ENCODE assay signal across 8 cellular contexts in the genomic region with DNA sequence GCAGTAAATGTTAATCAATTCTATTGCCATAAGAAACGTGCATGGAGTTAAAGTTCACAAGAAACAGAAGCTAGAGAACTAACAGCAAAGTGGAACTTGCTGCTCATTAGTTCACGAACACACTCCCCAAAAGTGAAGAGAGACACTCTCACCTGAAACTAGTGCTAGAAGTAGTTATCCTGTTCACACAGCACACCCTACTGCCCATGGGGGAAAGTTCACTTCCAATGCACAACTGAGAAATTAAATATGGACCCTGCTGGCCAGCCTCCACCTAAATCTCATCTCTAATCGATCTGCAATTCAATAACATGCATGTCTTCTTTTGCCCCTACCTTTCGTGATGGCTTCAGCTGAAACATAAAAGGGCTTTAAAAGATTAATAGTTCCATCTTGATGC. TPM values are rescaled to one million over a fixed set of nuclear protein-coding genes. Genes with fewer than 3 reads are reported as not detected.
DNase-seq lines count a peak whose midpoint lies in the region; ATAC-seq and TF ChIP-seq lines count a peak whose summit lies in the region.

No MANE protein-coding gene starts in this region.

- H3K27me3 Mint-ChIP-seq in activated CD8-positive, alpha-beta T cell treated with anti-CD3 and anti-CD28 coated beads for 36 hours, result peaks cover 2% of the 10 kb centered on the region

- intact Hi-C loops in activated CD8-positive, alpha-beta T cell treated with anti-CD3 and anti-CD28 coated beads for 36 hours (cut with micrococcal nuclease), result loop anchor here (5.0 to 10.0 kb wide), 3 partner anchors 98 to 300 kb away; a partner anchor contains a TSS
- intact Hi-C loops in left ventricle myocardium superior (cut with micrococcal nuclease), result no loop called here

- peak; percentile 12 for DNase-seq in G401 (ENCODE audit: low spot score)
- peak in 1 of 2 experiments; percentile 26 for DNase-seq in HL-60 (ENCODE audit: low read depth in 1 of 2, low spot score in 1 of 2)
- peak; percentile 54 for DNase-seq in activated CD8-positive, alpha-beta T cell treated with anti-CD3 and anti-CD28 coated beads for 36 hours
- DNase-seq in left ventricle myocardium superior, result no peak
- no peak for DNase-seq in stimulated activated effector memory CD8-positive, alpha-beta T cell treated with anti-CD3 and anti-CD28 coated beads, Interleukin-12 subunit alpha, Interleukin-12 subunit beta, amount 100 ng/mL, for 72 hours (ENCODE audit: low spot score in 2 of 2)
- no peak for DNase-seq in GM19238 (ENCODE audit: insufficient read length, low spot score)
- no peak for DNase-seq in activated CD4-positive, CD25-positive, alpha-beta regulatory T cell (lab: John Stamatoyannopoulos, UW)

- H3K27me3 ChIP-seq in HL-60 (ENCODE audit: insufficient read depth, poor library complexity, severe bottlenecking), result no peaks in the 10 kb centered on the region

- no peak overlapping the region for H3K4me3 Mint-ChIP-seq in activated CD8-positive, alpha-beta T cell treated with anti-CD3 and anti-CD28 coated beads for 36 hours
- no peak overlapping the region for H3K4me3 Mint-ChIP-seq in stimulated activated effector memory CD8-positive, alpha-beta T cell treated with anti-CD3 and anti-CD28 coated beads, Interleukin-12 subunit alpha, Interleukin-12 subunit beta, amount 100 ng/mL, for 72 hours

- in situ Hi-C loops in G401 (cut with HindIII; ENCODE audit: low sequenced_read_pairs), result no loop called here

- H3K9me3 Mint-ChIP-seq in activated CD8-positive, alpha-beta T cell treated with anti-CD3 and anti-CD28 coated beads for 36 hours, result no peaks in the 10 kb centered on the region
- no peaks in the 10 kb centered on the region for H3K9me3 Mint-ChIP-seq in stimulated activated effector memory CD8-positive, alpha-beta T cell treated with anti-CD3 and anti-CD28 coated beads, Interleukin-12 subunit alpha, Interleukin-12 subunit beta, amount 100 ng/mL, for 72 hours

- H3K4me1 Mint-ChIP-seq in activated CD8-positive, alpha-beta T cell treated with anti-CD3 and anti-CD28 coated beads for 36 hours (ENCODE audit: low read depth), result peaks cover 2% of the 10 kb centered on the region
- no peaks in the 10 kb centered on the region for H3K4me1 Mint-ChIP-seq in stimulated activated effector memory CD8-positive, alpha-beta T cell treated with anti-CD3 and anti-CD28 coated beads, Interleukin-12 subunit alpha, Interleukin-12 subunit beta, amount 100 ng/mL, for 72 hours

- no peak overlapping the region for H3K4me3 ChIP-seq in HL-60 (replicated peaks; ENCODE audit: insufficient read depth, low read length)

- TF ChIP-seq CTCF in HL-60 (IDR thresholded peaks at IDR 0.05; ENCODE audit: insufficient read depth, low read length), result peak; percentile 17
- peak; percentile 24 for TF ChIP-seq CTCF in activated CD8-positive, alpha-beta T cell treated with anti-CD3 and anti-CD28 coated beads for 36 hours (IDR thresholded peaks at IDR 0.05)

- H3K36me3 Mint-ChIP-seq in activated CD8-positive, alpha-beta T cell treated with anti-CD3 and anti-CD28 coated beads for 36 hours (ENCODE audit: low read depth), result no peaks in the 10 kb centered on the region
- H3K36me3 Mint-ChIP-seq in stimulated activated effector memory CD8-positive, alpha-beta T cell treated with anti-CD3 and anti-CD28 coated beads, Interleukin-12 subunit alpha, Interleukin-12 subunit beta, amount 100 ng/mL, for 72 hours, result no peaks in the 10 kb centered on the region

- peak; percentile 85 for ATAC-seq in GM19467 (IDR thresholded peaks at IDR 0.05; ENCODE audit: unreplicated experiment)
- ATAC-seq in activated CD8-positive, alpha-beta T cell treated with anti-CD3 and anti-CD28 coated beads for 36 hours, result peak; percentile 65
- ATAC-seq in left ventricle myocardium superior, result peak; percentile 60
- ATAC-seq in stimulated activated effector memory CD8-positive, alpha-beta T cell treated with anti-CD3 and anti-CD28 coated beads, Interleukin-12 subunit alpha, Interleukin-12 subunit beta, amount 100 ng/mL, for 72 hours, result peak; percentile 72

- H3K27ac ChIP-seq in HL-60 (replicated peaks), result no peak overlapping the region

- no peak overlapping the region for H3K27ac Mint-ChIP-seq in activated CD8-positive, alpha-beta T cell treated with anti-CD3 and anti-CD28 coated beads for 36 hours
- no peak overlapping the region for H3K27ac Mint-ChIP-seq in stimulated activated effector memory CD8-positive, alpha-beta T cell treated with anti-CD3 and anti-CD28 coated beads, Interleukin-12 subunit alpha, Interleukin-12 subunit beta, amount 100 ng/mL, for 72 hours

- POLR2A ChIA-PET in activated CD8-positive, alpha-beta T cell treated with anti-CD3 and anti-CD28 coated beads for 36 hours (lab: Charles Lee), result no interaction called here

- CTCF ChIA-PET in activated CD8-positive, alpha-beta T cell treated with anti-CD3 and anti-CD28 coated beads for 36 hours (lab: Charles Lee), result interaction anchor here (0.6 to 7.1 kb wide), 10 partner anchors 16 to 646 kb away, joined by 3 to 60 read pairs (median 6); no protein-coding TSS in a partner anchor

RNA-seq across cellular contexts. Expression of a gene that starts 39.4 kb away (rescaled TPM):
- total RNA-seq in G401 (2014; rRNA removed; shearing (Covaris generic)), result 17.7 and 19.9 TPM in 2 replicates
- total RNA-seq in activated CD8-positive, alpha-beta T cell treated with anti-CD3 and anti-CD28 coated beads for 36 hours, result 10 to 100 TPM; 11.7 to 11.8 TPM
- total RNA-seq in left ventricle myocardium superior, result 14.0 TPM

Comparison
In these comparisons a context has a peak if more than half of its experiments do, and no peak if none do; other contexts are left out.
1. DNase-seq: peak in G401 (single experiment) and activated CD8-positive, alpha-beta T cell treated with anti-CD3 and anti-CD28 coated beads for 36 hours (single experiment); none in left ventricle myocardium superior (single experiment), stimulated activated effector memory CD8-positive, alpha-beta T cell treated with anti-CD3 and anti-CD28 coated beads, Interleukin-12 subunit alpha, Interleukin-12 subunit beta, amount 100 ng/mL, for 72 hours (0 of 2), GM19238 (single experiment) and activated CD4-positive, CD25-positive, alpha-beta regulatory T cell (0 of 4).
2. Peak in every context shown above with its lines, with median percentiles within 50 percentile points of each other: ATAC-seq.